2 cellular contexts compared by ENCODE assay signal in the genomic region with DNA sequence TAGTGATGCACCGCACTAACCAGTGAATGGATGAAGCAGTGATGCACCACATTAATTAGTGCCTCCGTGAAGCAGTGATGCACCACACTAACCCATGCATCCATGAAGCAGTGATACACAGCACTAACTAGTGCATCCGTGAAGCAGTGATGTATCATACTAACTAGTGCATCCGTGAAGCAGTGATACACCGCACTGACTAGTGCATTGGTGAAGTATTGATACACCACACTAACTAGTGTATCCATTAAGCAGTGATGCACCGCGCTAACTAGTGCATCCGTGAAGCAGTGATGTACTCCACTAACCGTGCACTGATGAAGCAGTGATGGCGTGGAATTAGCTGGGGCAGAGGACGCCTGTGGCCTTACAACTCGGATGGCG.
TF ChIP-seq lines count a peak whose summit lies in the region.

No MANE protein-coding gene starts in this region.

TF ChIP-seq in GM23338, 12 proteins besides CTCF, POLR2A, EP300 and RAD21 (continued from another document):
- TF ChIP-seq, protein P1, sequence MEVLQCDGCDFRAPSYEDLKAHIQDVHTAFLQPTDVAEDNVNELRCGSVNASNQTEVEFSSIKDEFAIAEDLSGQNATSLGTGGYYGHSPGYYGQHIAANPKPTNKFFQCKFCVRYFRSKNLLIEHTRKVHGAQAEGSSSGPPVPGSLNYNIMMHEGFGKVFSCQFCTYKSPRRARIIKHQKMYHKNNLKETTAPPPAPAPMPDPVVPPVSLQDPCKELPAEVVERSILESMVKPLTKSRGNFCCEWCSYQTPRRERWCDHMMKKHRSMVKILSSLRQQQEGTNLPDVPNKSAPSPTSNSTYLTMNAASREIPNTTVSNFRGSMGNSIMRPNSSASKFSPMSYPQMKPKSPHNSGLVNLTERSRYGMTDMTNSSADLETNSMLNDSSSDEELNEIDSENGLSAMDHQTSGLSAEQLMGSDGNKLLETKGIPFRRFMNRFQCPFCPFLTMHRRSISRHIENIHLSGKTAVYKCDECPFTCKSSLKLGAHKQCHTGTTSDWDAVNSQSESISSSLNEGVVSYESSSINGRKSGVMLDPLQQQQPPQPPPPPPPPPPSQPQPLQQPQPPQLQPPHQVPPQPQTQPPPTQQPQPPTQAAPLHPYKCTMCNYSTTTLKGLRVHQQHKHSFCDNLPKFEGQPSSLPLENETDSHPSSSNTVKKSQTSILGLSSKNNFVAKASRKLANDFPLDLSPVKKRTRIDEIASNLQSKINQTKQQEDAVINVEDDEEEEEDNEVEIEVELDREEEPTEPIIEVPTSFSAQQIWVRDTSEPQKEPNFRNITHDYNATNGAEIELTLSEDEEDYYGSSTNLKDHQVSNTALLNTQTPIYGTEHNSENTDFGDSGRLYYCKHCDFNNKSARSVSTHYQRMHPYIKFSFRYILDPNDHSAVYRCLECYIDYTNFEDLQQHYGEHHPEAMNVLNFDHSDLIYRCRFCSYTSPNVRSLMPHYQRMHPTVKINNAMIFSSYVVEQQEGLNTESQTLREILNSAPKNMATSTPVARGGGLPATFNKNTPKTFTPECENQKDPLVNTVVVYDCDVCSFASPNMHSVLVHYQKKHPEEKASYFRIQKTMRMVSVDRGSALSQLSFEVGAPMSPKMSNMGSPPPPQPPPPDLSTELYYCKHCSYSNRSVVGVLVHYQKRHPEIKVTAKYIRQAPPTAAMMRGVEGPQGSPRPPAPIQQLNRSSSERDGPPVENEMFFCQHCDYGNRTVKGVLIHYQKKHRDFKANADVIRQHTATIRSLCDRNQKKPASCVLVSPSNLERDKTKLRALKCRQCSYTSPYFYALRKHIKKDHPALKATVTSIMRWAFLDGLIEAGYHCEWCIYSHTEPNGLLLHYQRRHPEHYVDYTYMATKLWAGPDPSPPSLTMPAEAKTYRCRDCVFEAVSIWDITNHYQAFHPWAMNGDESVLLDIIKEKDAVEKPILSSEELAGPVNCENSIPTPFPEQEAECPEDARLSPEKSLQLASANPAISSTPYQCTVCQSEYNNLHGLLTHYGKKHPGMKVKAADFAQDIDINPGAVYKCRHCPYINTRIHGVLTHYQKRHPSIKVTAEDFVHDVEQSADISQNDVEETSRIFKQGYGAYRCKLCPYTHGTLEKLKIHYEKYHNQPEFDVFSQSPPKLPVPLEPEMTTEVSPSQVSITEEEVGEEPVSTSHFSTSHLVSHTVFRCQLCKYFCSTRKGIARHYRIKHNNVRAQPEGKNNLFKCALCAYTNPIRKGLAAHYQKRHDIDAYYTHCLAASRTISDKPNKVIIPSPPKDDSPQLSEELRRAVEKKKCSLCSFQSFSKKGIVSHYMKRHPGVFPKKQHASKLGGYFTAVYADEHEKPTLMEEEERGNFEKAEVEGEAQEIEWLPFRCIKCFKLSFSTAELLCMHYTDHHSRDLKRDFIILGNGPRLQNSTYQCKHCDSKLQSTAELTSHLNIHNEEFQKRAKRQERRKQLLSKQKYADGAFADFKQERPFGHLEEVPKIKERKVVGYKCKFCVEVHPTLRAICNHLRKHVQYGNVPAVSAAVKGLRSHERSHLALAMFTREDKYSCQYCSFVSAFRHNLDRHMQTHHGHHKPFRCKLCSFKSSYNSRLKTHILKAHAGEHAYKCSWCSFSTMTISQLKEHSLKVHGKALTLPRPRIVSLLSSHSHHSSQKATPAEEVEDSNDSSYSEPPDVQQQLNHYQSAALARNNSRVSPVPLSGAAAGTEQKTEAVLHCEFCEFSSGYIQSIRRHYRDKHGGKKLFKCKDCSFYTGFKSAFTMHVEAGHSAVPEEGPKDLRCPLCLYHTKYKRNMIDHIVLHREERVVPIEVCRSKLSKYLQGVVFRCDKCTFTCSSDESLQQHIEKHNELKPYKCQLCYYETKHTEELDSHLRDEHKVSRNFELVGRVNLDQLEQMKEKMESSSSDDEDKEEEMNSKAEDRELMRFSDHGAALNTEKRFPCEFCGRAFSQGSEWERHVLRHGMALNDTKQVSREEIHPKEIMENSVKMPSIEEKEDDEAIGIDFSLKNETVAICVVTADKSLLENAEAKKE (CRISPR knock-in tag; IDR thresholded peaks at IDR 0.05), result no peak
- TF ChIP-seq ZNF331 (CRISPR knock-in tag; IDR thresholded peaks at IDR 0.05; ENCODE audit: low read depth) (no peak), EZH2 (IDR thresholded peaks at IDR 0.05; ENCODE audit: low read depth, unreplicated experiment) (no peak), JUNB (IDR thresholded peaks at IDR 0.05; ENCODE audit: unreplicated experiment) (no peak), STAT1 (IDR thresholded peaks at IDR 0.05; ENCODE audit: unreplicated experiment) (no peak)
- TF ChIP-seq, protein P2, sequence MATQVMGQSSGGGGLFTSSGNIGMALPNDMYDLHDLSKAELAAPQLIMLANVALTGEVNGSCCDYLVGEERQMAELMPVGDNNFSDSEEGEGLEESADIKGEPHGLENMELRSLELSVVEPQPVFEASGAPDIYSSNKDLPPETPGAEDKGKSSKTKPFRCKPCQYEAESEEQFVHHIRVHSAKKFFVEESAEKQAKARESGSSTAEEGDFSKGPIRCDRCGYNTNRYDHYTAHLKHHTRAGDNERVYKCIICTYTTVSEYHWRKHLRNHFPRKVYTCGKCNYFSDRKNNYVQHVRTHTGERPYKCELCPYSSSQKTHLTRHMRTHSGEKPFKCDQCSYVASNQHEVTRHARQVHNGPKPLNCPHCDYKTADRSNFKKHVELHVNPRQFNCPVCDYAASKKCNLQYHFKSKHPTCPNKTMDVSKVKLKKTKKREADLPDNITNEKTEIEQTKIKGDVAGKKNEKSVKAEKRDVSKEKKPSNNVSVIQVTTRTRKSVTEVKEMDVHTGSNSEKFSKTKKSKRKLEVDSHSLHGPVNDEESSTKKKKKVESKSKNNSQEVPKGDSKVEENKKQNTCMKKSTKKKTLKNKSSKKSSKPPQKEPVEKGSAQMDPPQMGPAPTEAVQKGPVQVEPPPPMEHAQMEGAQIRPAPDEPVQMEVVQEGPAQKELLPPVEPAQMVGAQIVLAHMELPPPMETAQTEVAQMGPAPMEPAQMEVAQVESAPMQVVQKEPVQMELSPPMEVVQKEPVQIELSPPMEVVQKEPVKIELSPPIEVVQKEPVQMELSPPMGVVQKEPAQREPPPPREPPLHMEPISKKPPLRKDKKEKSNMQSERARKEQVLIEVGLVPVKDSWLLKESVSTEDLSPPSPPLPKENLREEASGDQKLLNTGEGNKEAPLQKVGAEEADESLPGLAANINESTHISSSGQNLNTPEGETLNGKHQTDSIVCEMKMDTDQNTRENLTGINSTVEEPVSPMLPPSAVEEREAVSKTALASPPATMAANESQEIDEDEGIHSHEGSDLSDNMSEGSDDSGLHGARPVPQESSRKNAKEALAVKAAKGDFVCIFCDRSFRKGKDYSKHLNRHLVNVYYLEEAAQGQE (IDR thresholded peaks at IDR 0.05; ENCODE audit: unreplicated experiment), result no peak

TF ChIP-seq in neural cell, 6 proteins besides CTCF, POLR2A, EP300 and RAD21 (continued from another document):
- no peak for TF ChIP-seq MXI1 (conservative IDR thresholded peaks at IDR 0.05; ENCODE audit: poor library complexity, severe bottlenecking)
- no peak for TF ChIP-seq SMC3 (conservative IDR thresholded peaks at IDR 0.05; ENCODE audit: poor library complexity)
- TF ChIP-seq TAF1 (IDR thresholded peaks at IDR 0.05; ENCODE audit: low read depth), result no peak
- TF ChIP-seq POLR2AphosphoS5 (IDR thresholded peaks at IDR 0.05), result no peak
- TF ChIP-seq EZH2 (IDR thresholded peaks at IDR 0.05; ENCODE audit: borderline replicate concordance, insufficient read depth, low read length, poor library complexity, severe bottlenecking), result no peak
